ENCODE assay signal across 8 cellular contexts in genomic region chr4:1072830-1073446, GRCh38. TPM values are rescaled to one million over a fixed set of nuclear protein-coding genes. Genes with fewer than 3 reads are reported as not detected.
A peak's percentile ranks its signal among the peaks of the same experiment; 100 is the strongest.
DNase-seq lines count a peak whose midpoint lies in the region; ATAC-seq and TF ChIP-seq lines count a peak whose summit lies in the region.

No MANE protein-coding gene starts in this region.

- peaks cover 18% of the 10 kb centered on the region for H3K27me3 ChIP-seq in BE2C
- H3K27me3 ChIP-seq in H9 (ENCODE audit: insufficient read depth, low read length): no peaks in the 10 kb centered on the region
- H3K27me3 ChIP-seq in osteoblast (ENCODE audit: insufficient read depth, low read length): peaks cover 14% of the 10 kb centered on the region
- H3K27me3 ChIP-seq in aorta (ENCODE audit: control insufficient read depth in 1 of 2, insufficient read depth in 2 of 2, low read length in 1 of 2): no peaks in the 10 kb centered on the region

- H3K4me3 ChIP-seq in BE2C (ENCODE audit: low read depth, low read length) (no peak overlapping the region), fibroblast of villous mesenchyme (ENCODE audit: low read depth, low read length) (no peak overlapping the region), osteoblast (ENCODE audit: insufficient read depth, low read length) (no peak overlapping the region), aorta (ENCODE audit: low read length in 2 of 2) (no peak overlapping the region)

- peaks cover 2% of the 10 kb centered on the region in 2 experiments; a peak in 3 of 4 replicates for H3K4me1 Mint-ChIP-seq in H9
- peaks cover 8% of the 10 kb centered on the region for H3K4me1 Mint-ChIP-seq in activated T-helper 17 cell treated with anti-CD3 and anti-CD28 coated beads, Interleukin-2, amount 50 U/mL, for 72 hours

- H4K91ac ChIP-seq in H9 (ENCODE audit: insufficient read length, low read depth, low read length): no peak overlapping the region

- no peak overlapping the region for H3K23ac ChIP-seq in H9 (ENCODE audit: insufficient read length, low read depth, low read length)

- no peak overlapping the region for H3K18ac ChIP-seq in H9 (ENCODE audit: insufficient read length, low read depth, low read length)

- no peak overlapping the region for H2BK20ac ChIP-seq in H9 (ENCODE audit: low read depth, low read length, poor library complexity, severe bottlenecking)

- no peak overlapping the region for H3K4me3 Mint-ChIP-seq in H9
- no peak overlapping the region for H3K4me3 Mint-ChIP-seq in activated T-helper 17 cell treated with anti-CD3 and anti-CD28 coated beads, Interleukin-2, amount 50 U/mL, for 72 hours

- WGBS in H9 (ENCODE audit: extremely low coverage, insufficient read length, low lambda C conversion rate): no CpG with 5 or more reads among the region's 11 CpGs
- 24 to 28% methylated on average over 11 of the region's 11 CpGs for WGBS in aorta, 2 donors

- no peaks in the 10 kb centered on the region for H3K4me1 ChIP-seq in BE2C
- H3K4me1 ChIP-seq in H9 (ENCODE audit: insufficient read depth, low read length): no peaks in the 10 kb centered on the region
- H3K4me1 ChIP-seq in osteoblast (ENCODE audit: insufficient read depth, low read length): no peaks in the 10 kb centered on the region
- H3K4me1 ChIP-seq in aorta (ENCODE audit: control insufficient read depth in 1 of 2, insufficient read depth in 2 of 2, low read length in 2 of 2): no peaks in the 10 kb centered on the region

- H3K4me2 ChIP-seq in H9 (ENCODE audit: insufficient read depth, insufficient read length, low read length) (no peak overlapping the region), osteoblast (ENCODE audit: insufficient read depth, low read length) (peak overlapping the region; percentile 21)

- H2BK12ac ChIP-seq in H9 (ENCODE audit: insufficient read length, low read depth, low read length): no peak overlapping the region

- intact Hi-C loops in aorta (cut with DNase I): loop anchor here in 1 of 2 donors (5.0 kb wide), 1 partner anchor 66 kb away; no protein-coding TSS in a partner anchor

- H2AFZ ChIP-seq in H9 (ENCODE audit: low read length): no peak overlapping the region
- H2AFZ ChIP-seq in osteoblast (ENCODE audit: low read length): no peak overlapping the region

- H4K5ac ChIP-seq in H9 (ENCODE audit: insufficient read length, low read depth, low read length): no peak overlapping the region

- no peaks in the 10 kb centered on the region for H3K9me3 ChIP-seq in BE2C
- peaks cover 5% of the 10 kb centered on the region for H3K9me3 ChIP-seq in H9 (ENCODE audit: control insufficient read depth, low read depth, low read length)
- H3K9me3 ChIP-seq in osteoblast (ENCODE audit: low read depth, low read length): no peaks in the 10 kb centered on the region
- H3K9me3 ChIP-seq in aorta (ENCODE audit: control insufficient read depth, low read length): no peaks in the 10 kb centered on the region

- H3K79me1 ChIP-seq in H9 (ENCODE audit: insufficient read depth, low read depth, low read length, poor library complexity, severe bottlenecking): no peaks in the 10 kb centered on the region

- no peak overlapping the region for H3K27ac ChIP-seq in H9 (ENCODE audit: insufficient read length, low read depth, low read length)
- H3K27ac ChIP-seq in osteoblast (ENCODE audit: low read depth, low read length): no peak overlapping the region
- no peak overlapping the region for H3K27ac ChIP-seq in aorta (ENCODE audit: low read depth in 1 of 2, low read length in 2 of 2)

- H2BK15ac ChIP-seq in H9 (ENCODE audit: low read depth, low read length): no peak overlapping the region

- peak; percentile 50 for DNase-seq in BE2C
- DNase-seq in H9: peak; percentile 67
- DNase-seq in OCI-M1 (lab: John Stamatoyannopoulos, UW): peak; percentile 81
- DNase-seq in fibroblast of villous mesenchyme (ENCODE audit: low read depth): peak; percentile 67
- peak; percentile 93 for DNase-seq in osteoblast (ENCODE audit: insufficient read length, low spot score, missing footprints)
- DNase-seq in aorta: peak; percentile 60 to 69
- no peak for DNase-seq in NCI-H1105 (lab: John Stamatoyannopoulos, UW)

- H3K79me2 ChIP-seq in H9 (ENCODE audit: insufficient read depth, low read length): no peaks in the 10 kb centered on the region
- no peaks in the 10 kb centered on the region for H3K79me2 ChIP-seq in osteoblast (ENCODE audit: insufficient read depth, low read length)

- H2BK5ac ChIP-seq in H9 (ENCODE audit: insufficient read length, low read length): no peak overlapping the region

- no peak overlapping the region for H3K9ac ChIP-seq in H9 (ENCODE audit: extremely low read depth, insufficient read length, low read length)

- H3K36me3 Mint-ChIP-seq in H9 (ENCODE audit: insufficient read depth in 1 of 3, low read depth in 3 of 3): no peaks in the 10 kb centered on the region; a peak in 2 of 7 replicates
- no peaks in the 10 kb centered on the region for H3K36me3 Mint-ChIP-seq in activated T-helper 17 cell treated with anti-CD3 and anti-CD28 coated beads, Interleukin-2, amount 50 U/mL, for 72 hours (ENCODE audit: low read depth)

- H4K8ac ChIP-seq in H9 (replicated peaks; ENCODE audit: insufficient read length, low read depth, low read length): no peak overlapping the region

- peaks cover 6 to 14% of the 10 kb centered on the region in 2 experiments; a peak in 4 of 5 replicates for H3K9me3 Mint-ChIP-seq in H9
- no peaks in the 10 kb centered on the region for H3K9me3 Mint-ChIP-seq in activated T-helper 17 cell treated with anti-CD3 and anti-CD28 coated beads, Interleukin-2, amount 50 U/mL, for 72 hours

- no peak overlapping the region for H2BK120ac ChIP-seq in H9 (ENCODE audit: low read depth, low read length, poor library complexity, severe bottlenecking)

- peaks cover 54% of the 10 kb centered on the region for H3K27me3 Mint-ChIP-seq in H9 (ENCODE audit: low read depth)
- H3K27me3 Mint-ChIP-seq in activated T-helper 17 cell treated with anti-CD3 and anti-CD28 coated beads, Interleukin-2, amount 50 U/mL, for 72 hours: peaks cover 21% of the 10 kb centered on the region

- H4K20me1 ChIP-seq in H9 (ENCODE audit: control insufficient read depth, insufficient read depth, insufficient read length) (peaks cover 3% of the 10 kb centered on the region), osteoblast (ENCODE audit: insufficient read depth, low read length) (no peaks in the 10 kb centered on the region)

- TF ChIP-seq CTCF in BE2C (IDR thresholded peaks at IDR 0.05; ENCODE audit: low read depth, low read length): peak; percentile 80
- peak; percentile 74 for TF ChIP-seq CTCF in H9 (conservative IDR thresholded peaks at IDR 0.05)
- TF ChIP-seq CTCF in fibroblast of villous mesenchyme (IDR thresholded peaks at IDR 0.05; ENCODE audit: insufficient read depth, low read depth, low read length): peak; percentile 91
- peak; percentile 86 for TF ChIP-seq CTCF in osteoblast (IDR thresholded peaks at IDR 0.05; ENCODE audit: extremely low read depth, low read depth, low read length)

- no peak overlapping the region for H2AK5ac ChIP-seq in H9 (ENCODE audit: insufficient read length, low read length)

- ATAC-seq in activated T-helper 17 cell treated with anti-CD3 and anti-CD28 coated beads, Interleukin-2, amount 50 U/mL, for 72 hours (replicated peaks): peak; percentile 87
- ATAC-seq in aorta (ENCODE audit: low FRiP score): peak; percentile 63

- no peak overlapping the region for H3K4ac ChIP-seq in H9 (ENCODE audit: low read depth, low read length)

- H3K56ac ChIP-seq in H9 (ENCODE audit: insufficient read length, low read depth, low read length): no peak overlapping the region

- H3K27ac Mint-ChIP-seq in H9: no peak overlapping the region
- no peak overlapping the region for H3K27ac Mint-ChIP-seq in activated T-helper 17 cell treated with anti-CD3 and anti-CD28 coated beads, Interleukin-2, amount 50 U/mL, for 72 hours

- H3K36me3 ChIP-seq in BE2C: no peaks in the 10 kb centered on the region
- no peaks in the 10 kb centered on the region for H3K36me3 ChIP-seq in osteoblast (ENCODE audit: insufficient read depth, low read length)
- H3K36me3 ChIP-seq in aorta (ENCODE audit: control insufficient read depth in 1 of 2, insufficient read depth in 2 of 2, low read length in 1 of 2): no peaks in the 10 kb centered on the region

- no peak overlapping the region for H3K14ac ChIP-seq in H9 (ENCODE audit: insufficient read depth, low read length)

- H3T11ph ChIP-seq in H9 (ENCODE audit: low read length): no peak overlapping the region

- H3K23me2 ChIP-seq in H9 (ENCODE audit: insufficient read length, low read depth, low read length, poor library complexity, severe bottlenecking): no peaks in the 10 kb centered on the region

RNA-seq across cellular contexts. Expression of gene RNF212, which starts 40.4 kb away (rescaled TPM):
- polyA plus RNA-seq in BE2C (2012; ENCODE audit: insufficient read depth, insufficient read length, low read depth): not detected
- 3.0 and 3.3 TPM in 2 replicates for total RNA-seq in H9 (2021)
- total RNA-seq in activated T-helper 17 cell treated with anti-CD3 and anti-CD28 coated beads, Interleukin-2, amount 50 U/mL, for 72 hours: 1 to 10 TPM; 1.3 to 3.7 TPM
- total RNA-seq in fibroblast of villous mesenchyme: 2.9 and 3.0 TPM in 2 replicates
- 7.1 and 7.6 TPM in 2 replicates for total RNA-seq in osteoblast
- 1 to 10 TPM; 1.3 to 8.9 TPM for total RNA-seq in aorta
- polyA plus RNA-seq in aorta: under 1 TPM in 1 of 2 donors, not detected in 1; 0.74 TPM
